30 cellular contexts compared by ENCODE assay signal in the genomic region with DNA sequence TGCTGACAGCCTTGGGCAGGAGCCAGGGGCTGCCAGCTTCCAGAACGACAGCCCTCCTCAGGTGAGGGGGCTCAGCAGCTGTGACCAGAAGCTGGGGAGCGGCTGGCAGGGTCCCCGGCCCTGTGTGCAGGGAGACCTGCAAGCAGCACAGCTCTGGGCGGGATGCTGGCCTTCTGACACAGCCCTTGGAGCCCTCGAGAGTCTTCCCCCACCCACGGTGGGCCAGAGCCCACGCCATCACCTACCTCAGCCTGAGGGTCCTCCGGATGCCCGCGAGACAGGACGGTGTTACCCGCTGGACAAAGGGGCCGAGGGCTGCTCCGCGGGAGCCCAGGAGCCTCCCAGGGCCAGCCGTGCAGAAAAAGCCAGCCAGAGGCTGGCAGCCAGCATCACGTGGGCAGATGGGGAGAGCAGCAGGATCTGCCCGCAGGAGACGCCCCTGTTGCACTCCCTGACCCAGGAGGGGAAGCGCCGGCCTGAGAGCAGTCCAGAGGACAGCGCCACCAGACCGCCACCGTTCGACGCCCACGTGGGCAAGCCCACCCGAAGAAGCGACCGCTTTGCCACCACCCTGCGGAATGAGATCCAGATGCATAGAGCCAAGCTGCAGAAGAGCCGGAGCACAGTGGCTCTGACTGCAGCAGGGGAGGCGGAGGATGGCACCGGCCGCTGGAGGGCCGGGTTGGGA.
DNase-seq lines count a peak whose midpoint lies in the region; TF ChIP-seq lines count a peak whose summit lies in the region.
"Had no signal": no experiment of that assay in that cellular context is flagged by ENCODE, and none has a peak within 500 bp of the region (broad histone marks: within the 10 kb centered on the region; RNA-seq: fewer than 3 reads in every experiment).

No MANE protein-coding gene starts in this region.

- H3K4me3 ChIP-seq in BLaER1 = no peak overlapping the region
- H3K4me3 ChIP-seq: A549; BLaER1 treated with 17β-estradiol and CSF1 and Interleukin-3, amounts not matched to agents 10 nM and 100 nM had no signal

- H3K4me1 Mint-ChIP-seq in chondrocyte (ENCODE audit: low read depth) = peaks cover 33% of the 10 kb centered on the region
- H3K4me1 Mint-ChIP-seq: B cell, CD14-positive monocyte had no signal

- H3K9ac ChIP-seq in BLaER1 = no peak overlapping the region
- H3K9ac ChIP-seq: BLaER1 treated with 17β-estradiol and CSF1 and Interleukin-3, amounts not matched to agents 10 nM and 100 nM had no signal

- H3K4me1 ChIP-seq in BLaER1 = peaks cover 11% of the 10 kb centered on the region
- H3K4me1 ChIP-seq: A549, BE2C, Caco-2 had no signal

- peak overlapping the region; percentile 68; the same call in 1 of the 2 replicates for H3K4me2 ChIP-seq in BLaER1
- H3K4me2 ChIP-seq: A549 had no signal

- H4K20me1 ChIP-seq in BLaER1 = no peaks in the 10 kb centered on the region
- H4K20me1 ChIP-seq: BLaER1 treated with 17β-estradiol and CSF1 and Interleukin-3, amounts not matched to agents 10 nM and 100 nM had no signal

- no peaks in the 10 kb centered on the region for H3K27me3 ChIP-seq in BLaER1
- H3K27me3 ChIP-seq: BE2C had no signal

- no peaks in the 10 kb centered on the region for H3K9me3 ChIP-seq in BLaER1
- H3K9me3 ChIP-seq: A549; BE2C; BLaER1 treated with 17β-estradiol and CSF1 and Interleukin-3, amounts not matched to agents 10 nM and 100 nM; Caco-2 had no signal

- H3K36me3 Mint-ChIP-seq in chondrocyte (ENCODE audit: low read depth) = no peaks in the 10 kb centered on the region
- H3K36me3 Mint-ChIP-seq: CD14-positive monocyte; CD4-positive, alpha-beta memory T cell; CD4-positive, CD25-positive, alpha-beta regulatory T cell; CD8-positive, alpha-beta memory T cell; CD8-positive, alpha-beta T cell had no signal

- H3K9me3 Mint-ChIP-seq in chondrocyte (ENCODE audit: low read depth) = peaks cover 11% of the 10 kb centered on the region
- H3K9me3 Mint-ChIP-seq: CD4-positive, alpha-beta memory T cell; CD4-positive, alpha-beta T cell; CD4-positive, CD25-positive, alpha-beta regulatory T cell; CD8-positive, alpha-beta memory T cell; CD8-positive, alpha-beta T cell had no signal

- DNase-seq in chondrocyte (ENCODE audit: low spot score) = peak; percentile 88
- DNase-seq in NCI-H526 treated with DMSO at 0.1 percent for 48 hours (lab: John Stamatoyannopoulos, UW) = no peak
- DNase-seq in cerebellum (ENCODE audit: low spot score) = no peak
- DNase-seq: 8988T; ACHN; AML-193; BE2C; C1 segment of cervical spinal cord; Caco-2; Calu3; CD4-positive, alpha-beta memory T cell; CD4-positive, alpha-beta T cell; CD4-positive, CD25-positive, alpha-beta regulatory T cell; CD8-positive, alpha-beta memory T cell; CD8-positive, alpha-beta T cell; COR-L47; DMS 273 treated with DMSO at 0.1 percent for 48 hours; DMS153; DMS53; DMS79; DMS79 treated with DMSO at 0.1 percent for 48 hours; DND-41; EL had no signal

- no peak overlapping the region for H3K4me3 Mint-ChIP-seq in chondrocyte (ENCODE audit: unreplicated experiment)
- H3K4me3 Mint-ChIP-seq: B cell; CD14-positive monocyte; CD4-positive, alpha-beta memory T cell; CD4-positive, alpha-beta T cell; CD4-positive, CD25-positive, alpha-beta regulatory T cell; CD8-positive, alpha-beta memory T cell; CD8-positive, alpha-beta T cell had no signal

- no peak overlapping the region for H3K27ac Mint-ChIP-seq in chondrocyte (ENCODE audit: unreplicated experiment)
- H3K27ac Mint-ChIP-seq: B cell; CD4-positive, alpha-beta memory T cell; CD4-positive, alpha-beta T cell; CD4-positive, CD25-positive, alpha-beta regulatory T cell; CD8-positive, alpha-beta memory T cell; CD8-positive, alpha-beta T cell had no signal

- H3K27me3 Mint-ChIP-seq in chondrocyte (ENCODE audit: low read depth) = no peaks in the 10 kb centered on the region
- H3K27me3 Mint-ChIP-seq: CD4-positive, alpha-beta T cell; CD4-positive, CD25-positive, alpha-beta regulatory T cell had no signal

- H3K27ac ChIP-seq in BLaER1 = no peak overlapping the region
- H3K27ac ChIP-seq: 22Rv1; A549; BLaER1 treated with 17β-estradiol and CSF1 and Interleukin-3, amounts not matched to agents 10 nM and 100 nM; C4-2B had no signal

- no peaks in the 10 kb centered on the region for H3K36me3 ChIP-seq in BLaER1
- H3K36me3 ChIP-seq: BE2C; BLaER1 treated with 17β-estradiol and CSF1 and Interleukin-3, amounts not matched to agents 10 nM and 100 nM had no signal

- TF ChIP-seq CTCF in chondrocyte (IDR thresholded peaks at IDR 0.05) = no peak
